In the genomic region with DNA sequence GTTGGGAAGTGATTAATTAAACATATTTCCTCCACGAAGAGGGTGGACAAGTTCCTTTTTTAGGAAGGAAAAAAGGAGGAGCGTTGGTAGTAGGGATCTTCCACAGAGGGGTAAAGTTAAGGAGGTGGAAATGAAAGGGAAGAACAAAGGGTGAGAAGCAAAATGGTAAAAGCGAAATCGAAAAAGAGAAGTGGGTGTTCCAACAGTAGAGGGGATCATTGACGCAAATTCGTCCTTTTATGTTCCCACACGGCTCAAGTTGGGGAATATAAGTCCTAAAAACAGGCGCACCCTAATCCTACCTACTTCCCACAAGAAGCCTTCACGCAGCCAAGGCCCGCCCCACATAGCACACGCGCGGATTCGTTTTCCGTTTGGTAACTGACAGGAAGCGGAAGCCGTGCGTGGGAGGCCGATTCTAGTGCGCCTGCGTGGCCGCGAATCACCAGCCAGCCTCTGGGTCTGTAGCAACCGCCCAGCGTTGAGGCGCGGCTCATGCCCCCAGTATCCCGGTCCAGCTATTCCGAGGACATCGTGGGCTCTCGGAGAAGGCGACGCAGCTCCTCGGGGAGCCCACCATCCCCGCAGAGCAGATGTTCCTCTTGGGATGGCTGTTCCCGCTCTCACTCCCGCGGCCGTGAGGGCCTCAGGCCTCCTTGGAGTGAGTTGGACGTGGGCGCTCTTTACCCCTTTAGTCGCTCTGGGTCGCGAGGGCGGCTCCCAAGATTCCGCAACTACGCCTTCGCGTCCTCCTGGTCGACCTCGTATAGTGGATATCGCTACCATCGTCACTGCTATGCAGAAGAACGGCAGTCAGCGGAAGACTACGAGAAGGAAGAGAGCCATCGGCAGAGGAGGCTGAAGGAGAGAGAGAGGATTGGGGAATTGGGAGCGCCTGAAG, we compare ENCODE assay signal across 8 cellular contexts. TPM values are rescaled to one million over a fixed set of nuclear protein-coding genes. Genes with fewer than 3 reads are reported as not detected.
DNase-seq lines count a peak whose midpoint lies in the region; ATAC-seq, FAIRE-seq and TF ChIP-seq lines count a peak whose summit lies in the region.

A gene (plus strand): TSS at position 421 of the 901 bp plus-strand sequence. CDS start 75 bp downstream, at position 496.

- no peak within 1 kb of the TSS for H2BK12ac ChIP-seq in neuronal stem cell (ENCODE audit: low read length)

- no peak within 1 kb of the TSS for H3K14ac ChIP-seq in neuronal stem cell (ENCODE audit: low read length)

- no peaks in the 10 kb centered on the region for H3K79me1 ChIP-seq in neuronal stem cell (ENCODE audit: low read depth, low read length)

- peak; percentile 42 for DNase-seq in EH (ENCODE audit: low read depth)
- DNase-seq in activated T-cell treated with anti-CD3 and anti-CD28 coated beads for 4 hours = peak; percentile 55
- no peak for DNase-seq in esophagus squamous epithelium (lab: John Stamatoyannopoulos, UW)
- DNase-seq in neuronal stem cell (ENCODE audit: low spot score) = no peak
- DNase-seq in GM19240 (ENCODE audit: insufficient read length, low spot score) = no peak
- no peak for DNase-seq in urothelium cell line (ENCODE audit: low spot score)

- H3K27me3 ChIP-seq in esophagus squamous epithelium = peaks cover 0 to 28% (median 0%) of the 10 kb centered on the region in 4 donors
- peaks cover 0 to 13% (median 0%) of the 10 kb centered on the region in 3 experiments for H3K27me3 ChIP-seq in neuronal stem cell (ENCODE audit: control insufficient read depth in 3 of 3, insufficient read depth in 3 of 3, low read depth in 1 of 3, low read length in 3 of 3)
- H3K27me3 ChIP-seq in subcutaneous abdominal adipose tissue (ENCODE audit: control insufficient read depth in 5 of 5, insufficient read depth in 4 of 5, low read length in 5 of 5) = peaks cover 0 to 10% (median 0%) of the 10 kb centered on the region in 5 donors

- intact Hi-C loops in esophagus squamous epithelium (cut with DNase I) = loop anchor here (10.0 kb wide), 1 partner anchor 86 kb away; a partner anchor contains a TSS

- no peaks in the 10 kb centered on the region for H3K36me3 ChIP-seq in esophagus squamous epithelium
- H3K36me3 ChIP-seq in neuronal stem cell (replicated peaks in 1 of 2; ENCODE audit: control insufficient read depth in 2 of 2, insufficient read depth in 2 of 2, low read length in 2 of 2) = no peaks in the 10 kb centered on the region
- H3K36me3 ChIP-seq in subcutaneous abdominal adipose tissue (ENCODE audit: control insufficient read depth in 5 of 5, insufficient read depth in 5 of 5, low read length in 5 of 5) = no peaks in the 10 kb centered on the region

- H3K4me3 ChIP-seq in esophagus squamous epithelium (peak within 1 kb of the TSS; percentile 14 to 60 (median 42)), neuronal stem cell (ENCODE audit: low read length in 2 of 2) (no peak within 1 kb of the TSS), subcutaneous abdominal adipose tissue (ENCODE audit: low read depth in 1 of 5, low read length in 5 of 5) (peak within 1 kb of the TSS; percentile 71 to 88 (median 78))

- ATAC-seq in HG03097 (IDR thresholded peaks at IDR 0.05; ENCODE audit: low FRiP score, unreplicated experiment) = no peak

- no peak for TF ChIP-seq CTCF in esophagus squamous epithelium (IDR thresholded peaks at IDR 0.05)

- H3K4me2 ChIP-seq in neuronal stem cell (ENCODE audit: insufficient read depth, low read length, poor library complexity, severe bottlenecking) = no peak within 1 kb of the TSS

- no peak for FAIRE-seq in urothelium cell line (lab: Jason Lieb, UNC)

- H2BK5ac ChIP-seq in neuronal stem cell (ENCODE audit: low read length) = no peak within 1 kb of the TSS

- H4K8ac ChIP-seq in neuronal stem cell (ENCODE audit: low read depth, low read length) = no peak within 1 kb of the TSS

- H3K23ac ChIP-seq in neuronal stem cell (ENCODE audit: low read depth, low read length, poor library complexity) = no peak within 1 kb of the TSS

- peak within 1 kb of the TSS; percentile 53 for H3K4ac ChIP-seq in neuronal stem cell (ENCODE audit: low read length)

- no peak within 1 kb of the TSS for H2BK120ac ChIP-seq in neuronal stem cell (ENCODE audit: low read depth, low read length)

- peaks cover 0 to 23% (median 0%) of the 10 kb centered on the region in 3 donors for H3K9me3 ChIP-seq in esophagus squamous epithelium
- peaks cover 0 to 3% of the 10 kb centered on the region in 2 donors for H3K9me3 ChIP-seq in neuronal stem cell (replicated peaks in 1 of 2; ENCODE audit: control insufficient read depth in 2 of 2, insufficient read depth in 1 of 2, low read depth in 1 of 2, low read length in 2 of 2)
- peaks cover 4 to 30% (median 17%) of the 10 kb centered on the region in 5 donors for H3K9me3 ChIP-seq in subcutaneous abdominal adipose tissue (ENCODE audit: control insufficient read depth in 5 of 5, low read length in 5 of 5)

- no peak within 1 kb of the TSS for H4K91ac ChIP-seq in neuronal stem cell (ENCODE audit: low read depth, low read length, poor library complexity)

- H2AFZ ChIP-seq in neuronal stem cell (ENCODE audit: low read length) = no peak within 1 kb of the TSS

- WGBS in esophagus squamous epithelium, 2 donors = 41 to 46% methylated on average over 24 to 36 of the region's 58 CpGs
- WGBS in neuronal stem cell (ENCODE audit: extremely low coverage in 2 of 2, insufficient read length in 2 of 2, insufficient replicate concordance in 1 of 2), 2 donors = no CpG with 5 or more reads among the region's 58 CpGs

- H2BK15ac ChIP-seq in neuronal stem cell (ENCODE audit: low read length) = no peak within 1 kb of the TSS

- H3K27ac ChIP-seq in esophagus squamous epithelium (no peak within 1 kb of the TSS), neuronal stem cell (replicated peaks; ENCODE audit: low read length) (no peak within 1 kb of the TSS), subcutaneous abdominal adipose tissue (ENCODE audit: low read depth, low read length) (no peak within 1 kb of the TSS)

- H3K9ac ChIP-seq in neuronal stem cell (ENCODE audit: low read depth, low read length, poor library complexity) (no peak within 1 kb of the TSS), subcutaneous abdominal adipose tissue (ENCODE audit: low read length in 5 of 5) (peak within 1 kb of the TSS in 3 of 5 donors; percentile 17 to 55 (median 51))

- no peak for TF ChIP-seq POLR2A in esophagus squamous epithelium (IDR thresholded peaks at IDR 0.05)

- no peak within 1 kb of the TSS for H3K18ac ChIP-seq in neuronal stem cell (ENCODE audit: low read length)

- peak within 1 kb of the TSS; percentile 36 for H2AK5ac ChIP-seq in neuronal stem cell (ENCODE audit: low read depth, low read length)

- peaks cover 0 to 11% (median 0%) of the 10 kb centered on the region in 3 donors for H3K4me1 ChIP-seq in esophagus squamous epithelium
- H3K4me1 ChIP-seq in neuronal stem cell (ENCODE audit: control insufficient read depth in 2 of 2, insufficient read depth in 1 of 2, low read depth in 1 of 2, low read length in 2 of 2) = no peaks in the 10 kb centered on the region
- peaks cover 0 to 14% (median 13%) of the 10 kb centered on the region in 5 donors for H3K4me1 ChIP-seq in subcutaneous abdominal adipose tissue (ENCODE audit: control insufficient read depth in 5 of 5, insufficient read depth in 5 of 5, low read length in 5 of 5)

RNA-seq across cellular contexts. Expression of the gene that starts here (rescaled TPM):
- 1 to 10 TPM in 1 of 4 donors, under 1 TPM in 2, not detected in 1; 0.22 to 1.5 (median 0.70) TPM for total RNA-seq in esophagus squamous epithelium
- 0.03 TPM for polyA plus RNA-seq in neuronal stem cell (2013, experiment 1 of 2)
- 0.03 TPM for polyA plus RNA-seq in neuronal stem cell (2013, experiment 2 of 2)

Comparison
In these comparisons a context has a peak if more than half of its experiments do, and no peak if none do; other contexts are left out.
1. DNase-seq: peak in EH (single experiment) and activated T-cell treated with anti-CD3 and anti-CD28 coated beads for 4 hours (single experiment); none in esophagus squamous epithelium (single experiment), neuronal stem cell (single experiment), GM19240 (single experiment) and urothelium cell line (single experiment).
2. H3K4me3 ChIP-seq: peak in esophagus squamous epithelium (4 of 4) and subcutaneous abdominal adipose tissue (5 of 5); none in neuronal stem cell (0 of 2).